In the genomic region with DNA sequence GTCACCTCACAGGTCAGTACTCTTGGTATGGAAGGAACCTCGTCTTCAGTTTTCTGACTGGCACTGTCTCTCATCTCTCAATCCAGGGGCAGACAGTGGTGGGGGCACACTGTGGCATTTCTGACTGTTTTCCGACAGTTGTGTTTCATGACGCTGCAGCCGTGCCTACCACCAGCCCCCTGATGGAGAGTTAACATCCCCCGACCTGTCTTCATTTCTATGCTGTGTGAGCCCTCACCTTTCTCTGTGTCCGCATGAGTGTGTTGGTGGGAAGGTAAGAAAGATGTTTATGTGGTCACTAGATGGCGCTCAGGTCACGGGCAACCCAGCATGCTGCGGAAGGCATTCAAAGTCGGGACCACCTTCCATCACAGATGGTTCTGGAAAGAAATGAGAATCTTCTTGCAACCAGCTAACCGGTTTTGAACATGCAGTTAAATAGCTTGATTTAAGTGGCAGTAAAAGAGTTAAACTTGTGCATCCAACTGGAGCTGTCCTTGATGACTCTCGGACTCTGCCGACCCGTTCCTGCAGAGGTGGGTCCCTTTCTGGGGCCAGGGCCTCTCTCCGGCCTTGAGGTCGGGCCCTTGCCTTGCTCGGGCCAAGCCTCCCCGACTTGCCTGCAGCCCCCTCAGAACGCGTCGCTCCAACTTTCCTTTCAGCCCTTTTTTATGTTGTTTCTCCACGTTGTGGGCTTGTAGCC, we compare ENCODE assay signal across 8 cellular contexts.
DNase-seq lines count a peak whose midpoint lies in the region; ATAC-seq, FAIRE-seq and TF ChIP-seq lines count a peak whose summit lies in the region.

No MANE protein-coding gene starts in this region.

- H3K36me3 Mint-ChIP-seq in astrocyte (ENCODE audit: low read depth, unreplicated experiment): peaks cover 47% of the 10 kb centered on the region

- H3K27me3 ChIP-seq in astrocyte (ENCODE audit: insufficient read depth, low read length): peaks cover 8% of the 10 kb centered on the region
- no peaks in the 10 kb centered on the region for H3K27me3 ChIP-seq in right atrium auricular region

- H3K4me3 ChIP-seq in LNCaP clone FGC (ENCODE audit: low read depth, low read length) (no peak overlapping the region), astrocyte (ENCODE audit: insufficient read depth, low read depth, low read length) (no peak overlapping the region), right atrium auricular region (peak overlapping the region in 1 of 2 donors; percentile 21), retinal pigment epithelial cell (ENCODE audit: low read length) (no peak overlapping the region)

- H3K27ac ChIP-seq in astrocyte (ENCODE audit: low read depth, low read length) (no peak overlapping the region), right atrium auricular region (peak overlapping the region; percentile 27 to 37)

- peak; percentile 67 for TF ChIP-seq CTCF in LNCaP clone FGC (IDR thresholded peaks at IDR 0.05; ENCODE audit: control insufficient read depth, extremely low read depth, insufficient read depth)
- TF ChIP-seq CTCF in astrocyte (IDR thresholded peaks at IDR 0.05; ENCODE audit: insufficient read depth, low read depth, low read length): peak; percentile 62
- TF ChIP-seq CTCF in right atrium auricular region (IDR thresholded peaks at IDR 0.05): peak; percentile 64 to 79
- TF ChIP-seq CTCF in retinal pigment epithelial cell (conservative IDR thresholded peaks at IDR 0.05; ENCODE audit: low read depth, low read length): peak; percentile 77

- DNase-seq in AML-193 (lab: John Stamatoyannopoulos, UW): peak; percentile 47 to 60
- DNase-seq in LNCaP clone FGC (ENCODE audit: low read depth): peak; percentile 7
- DNase-seq in astrocyte (ENCODE audit: low read depth): peak; percentile 33
- no peak for DNase-seq in right atrium auricular region (ENCODE audit: low spot score)
- DNase-seq in retinal pigment epithelial cell (ENCODE audit: low read depth): peak; percentile 12

- H3K9me3 Mint-ChIP-seq in astrocyte (ENCODE audit: unreplicated experiment): peaks cover 5% of the 10 kb centered on the region

- H3K4me2 ChIP-seq in astrocyte (ENCODE audit: low read length): no peak overlapping the region

- H3K36me3 ChIP-seq in astrocyte (ENCODE audit: insufficient read depth, low read length) (no peaks in the 10 kb centered on the region), right atrium auricular region (no peaks in the 10 kb centered on the region)

- no peaks in the 10 kb centered on the region for H4K20me1 ChIP-seq in astrocyte (ENCODE audit: insufficient read depth, low read length)

- H3K4me1 ChIP-seq in astrocyte (ENCODE audit: insufficient read depth, low read length): no peaks in the 10 kb centered on the region
- peaks cover 0 to 13% of the 10 kb centered on the region in 2 donors for H3K4me1 ChIP-seq in right atrium auricular region

- H3K27me3 Mint-ChIP-seq in astrocyte (ENCODE audit: low read depth, unreplicated experiment): peaks cover 26% of the 10 kb centered on the region

- FAIRE-seq in astrocyte (lab: Jason Lieb, UNC): peak; percentile 66

- H3K79me2 ChIP-seq in astrocyte (ENCODE audit: insufficient read depth, low read length): no peaks in the 10 kb centered on the region

- H3K4me1 Mint-ChIP-seq in astrocyte (ENCODE audit: low read depth, unreplicated experiment): no peaks in the 10 kb centered on the region

- ATAC-seq in GM18867 (IDR thresholded peaks at IDR 0.05; ENCODE audit: unreplicated experiment): peak; percentile 64
- peak; percentile 89 for ATAC-seq in SK-N-SH treated with all-trans-retinoic acid at 6 μM for 48 hours
- no peak for ATAC-seq in HG03108 (IDR thresholded peaks at IDR 0.05; ENCODE audit: unreplicated experiment)

- no peak overlapping the region for H2AFZ ChIP-seq in astrocyte (ENCODE audit: low read depth, low read length)

- no peak overlapping the region for H3K27ac Mint-ChIP-seq in astrocyte (ENCODE audit: unreplicated experiment)

- H3K4me3 Mint-ChIP-seq in astrocyte (ENCODE audit: unreplicated experiment): no peak overlapping the region

- H3K9ac ChIP-seq in astrocyte (ENCODE audit: low read length): no peak overlapping the region

- H3K9me3 ChIP-seq in astrocyte (ENCODE audit: insufficient read depth, low read depth, low read length): peaks cover 5% of the 10 kb centered on the region
- no peaks in the 10 kb centered on the region for H3K9me3 ChIP-seq in right atrium auricular region

TF ChIP-seq in SK-N-SH treated with all-trans-retinoic acid at 6 μM for 48 hours, 23 proteins besides CTCF, POLR2A, EP300 and RAD21:
- no peak for TF ChIP-seq ZNF565 (CRISPR knock-in tag; conservative IDR thresholded peaks at IDR 0.05; ENCODE audit: low read depth)
- TF ChIP-seq, protein P1, sequence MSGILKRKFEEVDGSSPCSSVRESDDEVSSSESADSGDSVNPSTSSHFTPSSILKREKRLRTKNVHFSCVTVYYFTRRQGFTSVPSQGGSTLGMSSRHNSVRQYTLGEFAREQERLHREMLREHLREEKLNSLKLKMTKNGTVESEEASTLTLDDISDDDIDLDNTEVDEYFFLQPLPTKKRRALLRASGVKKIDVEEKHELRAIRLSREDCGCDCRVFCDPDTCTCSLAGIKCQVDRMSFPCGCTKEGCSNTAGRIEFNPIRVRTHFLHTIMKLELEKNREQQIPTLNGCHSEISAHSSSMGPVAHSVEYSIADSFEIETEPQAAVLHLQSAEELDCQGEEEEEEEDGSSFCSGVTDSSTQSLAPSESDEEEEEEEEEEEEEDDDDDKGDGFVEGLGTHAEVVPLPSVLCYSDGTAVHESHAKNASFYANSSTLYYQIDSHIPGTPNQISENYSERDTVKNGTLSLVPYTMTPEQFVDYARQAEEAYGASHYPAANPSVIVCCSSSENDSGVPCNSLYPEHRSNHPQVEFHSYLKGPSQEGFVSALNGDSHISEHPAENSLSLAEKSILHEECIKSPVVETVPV (CRISPR knock-in tag; IDR thresholded peaks at IDR 0.05): no peak
- no peak for TF ChIP-seq SNAI2 (CRISPR knock-in tag; IDR thresholded peaks at IDR 0.05)
- no peak for TF ChIP-seq GLIS3 (CRISPR knock-in tag; IDR thresholded peaks at IDR 0.05)
- TF ChIP-seq TCF4 (CRISPR knock-in tag; IDR thresholded peaks at IDR 0.05; ENCODE audit: borderline replicate concordance): no peak
- no peak for TF ChIP-seq PATZ1 (CRISPR knock-in tag; IDR thresholded peaks at IDR 0.05; ENCODE audit: borderline replicate concordance)
